8 cellular contexts compared by ENCODE assay signal in the genomic region with DNA sequence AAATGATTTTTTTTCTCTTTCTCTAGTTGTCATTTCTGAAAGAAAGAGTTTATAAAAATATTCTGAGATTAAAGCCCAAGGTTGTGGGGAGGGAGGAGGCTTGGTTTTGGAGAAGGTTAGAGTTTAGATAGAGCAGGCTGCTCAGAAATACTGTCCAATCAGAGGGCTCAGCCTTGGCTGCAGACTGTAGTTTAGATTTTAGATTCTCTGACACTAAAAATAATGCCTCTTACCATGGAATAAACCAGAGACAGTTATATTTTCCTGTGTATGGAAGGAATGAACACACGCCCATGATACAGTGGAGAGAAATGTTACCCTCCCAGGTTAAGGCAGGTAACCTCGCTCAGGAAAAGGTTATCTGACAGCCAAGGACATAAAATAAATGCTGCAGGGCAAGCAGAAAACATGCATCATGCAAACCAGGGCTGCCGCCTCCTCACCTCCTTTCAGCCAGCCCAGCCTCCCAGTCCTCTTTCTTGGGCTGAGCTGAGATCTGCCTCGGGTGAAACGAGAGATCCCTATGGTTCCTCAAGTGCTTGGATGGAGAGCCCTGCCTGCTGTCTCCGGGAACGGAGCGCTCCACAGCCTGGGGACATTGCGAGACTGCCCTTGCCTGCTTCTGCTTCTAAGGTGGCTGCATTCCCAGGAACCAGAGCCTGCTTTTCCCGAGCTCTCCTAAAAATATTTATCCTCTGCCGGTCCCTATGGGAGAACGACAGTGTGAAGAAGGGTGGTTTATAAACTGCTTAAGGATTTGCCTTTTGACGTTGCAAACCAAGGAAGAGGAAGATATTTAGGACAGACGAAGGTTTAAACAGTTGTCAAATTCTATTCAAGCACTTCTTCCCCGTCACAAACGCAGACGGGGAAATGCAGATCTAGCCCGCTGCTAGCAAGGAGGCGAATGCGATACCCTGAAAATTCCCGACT. TPM values are rescaled to one million over a fixed set of nuclear protein-coding genes. Genes with fewer than 3 reads are reported as not detected.
A peak's percentile ranks its signal among the peaks of the same experiment; 100 is the strongest.
DNase-seq lines count a peak whose midpoint lies in the region; ATAC-seq and TF ChIP-seq lines count a peak whose summit lies in the region.

No MANE protein-coding gene starts in this region.

- peaks cover 3% of the 10 kb centered on the region for H3K27me3 Mint-ChIP-seq in activated CD8-positive, alpha-beta T cell treated with anti-CD3 and anti-CD28 coated beads, Interleukin-2, amount 10 ng/mL, durations not matched to agents 7 days and 5 days (ENCODE audit: low read depth)

- peak overlapping the region; percentile 92 for H3K4me3 Mint-ChIP-seq in activated CD8-positive, alpha-beta T cell treated with anti-CD3 and anti-CD28 coated beads, Interleukin-2, amount 10 ng/mL, durations not matched to agents 7 days and 5 days

- CTCF ChIA-PET in activated CD8-positive, alpha-beta T cell treated with anti-CD3 and anti-CD28 coated beads, Interleukin-2, amount 10 ng/mL, durations not matched to agents 7 days and 5 days (lab: Charles Lee), result interaction anchor here (0.7 to 3.7 kb wide), 10 partner anchors 9 to 43 kb away, joined by 3 to 38 read pairs (median 4); a partner anchor contains a TSS

- DNase-seq in AG08396 (ENCODE audit: low spot score) (peak; percentile 23), LHCN-M2 (ENCODE audit: low read depth) (peak; percentile 29), upper lobe of right lung (peak; percentile 69), ACHN (no peak)
- DNase-seq in activated CD8-positive, alpha-beta T cell treated with anti-CD3 and anti-CD28 coated beads, Interleukin-2, amount 10 ng/mL, durations not matched to agents 7 days and 5 days, result no peak

- H3K4me1 Mint-ChIP-seq in activated CD8-positive, alpha-beta T cell treated with anti-CD3 and anti-CD28 coated beads, Interleukin-2, amount 10 ng/mL, durations not matched to agents 7 days and 5 days (ENCODE audit: low read depth), result peaks cover 18% of the 10 kb centered on the region

- peak overlapping the region; percentile 45 for H3K9ac ChIP-seq in muscle layer of colon (ENCODE audit: low read length)

- peak; percentile 3 for ATAC-seq in GM18511 (IDR thresholded peaks at IDR 0.05; ENCODE audit: unreplicated experiment)
- peak; percentile 8 for ATAC-seq in activated CD8-positive, alpha-beta T cell treated with anti-CD3 and anti-CD28 coated beads, Interleukin-2, amount 10 ng/mL, durations not matched to agents 7 days and 5 days
- ATAC-seq in esophagus mucosa, result peak; percentile 42
- peak; percentile 57 for ATAC-seq in upper lobe of right lung

- H3K36me3 ChIP-seq in muscle layer of colon (ENCODE audit: insufficient read depth, low read length) (no peaks in the 10 kb centered on the region), upper lobe of right lung (no peaks in the 10 kb centered on the region)

- TF ChIP-seq CTCF in upper lobe of right lung (IDR thresholded peaks at IDR 0.05), result no peak

- H3K9me3 Mint-ChIP-seq in activated CD8-positive, alpha-beta T cell treated with anti-CD3 and anti-CD28 coated beads, Interleukin-2, amount 10 ng/mL, durations not matched to agents 7 days and 5 days (ENCODE audit: insufficient read depth), result no peaks in the 10 kb centered on the region

- POLR2A ChIA-PET in activated CD8-positive, alpha-beta T cell treated with anti-CD3 and anti-CD28 coated beads, Interleukin-2, amount 10 ng/mL, durations not matched to agents 7 days and 5 days (lab: Charles Lee), result interaction anchor here (1.9 kb wide), 1 partner anchor 40 kb away, joined by 7 read pairs; a partner anchor contains a TSS

- H3K27ac Mint-ChIP-seq in activated CD8-positive, alpha-beta T cell treated with anti-CD3 and anti-CD28 coated beads, Interleukin-2, amount 10 ng/mL, durations not matched to agents 7 days and 5 days, result peak overlapping the region; percentile 73

- H3K27ac ChIP-seq in muscle layer of colon (ENCODE audit: low read depth, low read length) (peak overlapping the region; percentile 70), upper lobe of right lung (peak overlapping the region; percentile 91)

- intact Hi-C loops in upper lobe of right lung (cut with DNase I), result loop anchor here (5.0 kb wide), 1 partner anchor 223 kb away; no protein-coding TSS in a partner anchor

- H3K27me3 ChIP-seq in muscle layer of colon (ENCODE audit: control insufficient read depth in 1 of 2, insufficient read depth in 2 of 2, low read length in 2 of 2), result no peaks in the 10 kb centered on the region
- no peaks in the 10 kb centered on the region for H3K27me3 ChIP-seq in upper lobe of right lung

- H3K4me1 ChIP-seq in muscle layer of colon (ENCODE audit: insufficient read depth, low read length) (peaks cover 9% of the 10 kb centered on the region), upper lobe of right lung (peaks cover 7% of the 10 kb centered on the region)

- no peaks in the 10 kb centered on the region for H3K36me3 Mint-ChIP-seq in activated CD8-positive, alpha-beta T cell treated with anti-CD3 and anti-CD28 coated beads, Interleukin-2, amount 10 ng/mL, durations not matched to agents 7 days and 5 days (ENCODE audit: low read depth)

- H3K9me3 ChIP-seq in muscle layer of colon (ENCODE audit: low read length), result no peaks in the 10 kb centered on the region
- no peaks in the 10 kb centered on the region for H3K9me3 ChIP-seq in upper lobe of right lung

- H3K4me3 ChIP-seq in muscle layer of colon (ENCODE audit: low read depth in 1 of 2, low read length in 2 of 2) (peak overlapping the region; percentile 40 to 89), upper lobe of right lung (peak overlapping the region; percentile 88)

- in situ Hi-C loops in ACHN (cut with HindIII; ENCODE audit: low pct_ligation_motif_present, low pct_unique_long_range_greater_than_20kb, low sequenced_read_pairs), result no loop called here

RNA-seq across cellular contexts. Expression of a gene that starts 0.8 kb away (rescaled TPM):
- total RNA-seq in LHCN-M2 (2014; rRNA removed) (85.8 and 98.4 TPM in 2 replicates), esophagus mucosa (5.3 TPM), upper lobe of right lung (62.1 TPM)
- 20.2 TPM for polyA plus RNA-seq in LHCN-M2 (2012)
- 1 to 10 TPM; 8.0 to 8.2 TPM for total RNA-seq in activated CD8-positive, alpha-beta T cell treated with anti-CD3 and anti-CD28 coated beads, Interleukin-2, amount 10 ng/mL, durations not matched to agents 7 days and 5 days

RNA-seq across cellular contexts. Expression of a gene that starts 40.5 kb away (rescaled TPM):
- total RNA-seq in LHCN-M2 (2014; rRNA removed) (109 and 120 TPM in 2 replicates), esophagus mucosa (22.4 TPM), upper lobe of right lung (12.2 TPM)
- 13.4 TPM for polyA plus RNA-seq in LHCN-M2 (2012)
- total RNA-seq in activated CD8-positive, alpha-beta T cell treated with anti-CD3 and anti-CD28 coated beads, Interleukin-2, amount 10 ng/mL, durations not matched to agents 7 days and 5 days, result 10 to 100 TPM; 57.2 to 70.1 TPM

Comparison
In these comparisons a context has a peak if more than half of its experiments do, and no peak if none do; other contexts are left out.
1. DNase-seq: peak in AG08396 (single experiment), LHCN-M2 (single experiment) and upper lobe of right lung (single experiment); none in activated CD8-positive, alpha-beta T cell treated with anti-CD3 and anti-CD28 coated beads, Interleukin-2, amount 10 ng/mL, durations not matched to agents 7 days and 5 days (single experiment) and ACHN (single experiment).
2. ATAC-seq: peak in every context shown above with its lines; median percentile 57 in upper lobe of right lung; 42 in esophagus mucosa; 8 in activated CD8-positive, alpha-beta T cell treated with anti-CD3 and anti-CD28 coated beads, Interleukin-2, amount 10 ng/mL, durations not matched to agents 7 days and 5 days; 3 in GM18511.